ENCODE assay signal across 1 cellular context in genomic region chr1:45512641-45513054, GRCh38.
TF ChIP-seq lines count a peak whose summit lies in the region.

No MANE protein-coding gene starts in this region.

TF ChIP-seq in GM23338, 12 proteins besides CTCF, POLR2A, EP300 and RAD21 (continued from another document):
- no peak for TF ChIP-seq ZNF462 (CRISPR knock-in tag; IDR thresholded peaks at IDR 0.05)
- TF ChIP-seq NANOG (IDR thresholded peaks at IDR 0.05; ENCODE audit: borderline replicate concordance), result no peak
- TF ChIP-seq CREB1 (CRISPR knock-in tag; IDR thresholded peaks at IDR 0.05; ENCODE audit: low read depth), result no peak
- TF ChIP-seq POLR2AphosphoS5 (IDR thresholded peaks at IDR 0.05; ENCODE audit: low read depth), result no peak; the same call in 1 of the 2 replicates
- TF ChIP-seq EZH2 (IDR thresholded peaks at IDR 0.05; ENCODE audit: low read depth, unreplicated experiment), result no peak
- no peak for TF ChIP-seq JUNB (IDR thresholded peaks at IDR 0.05; ENCODE audit: unreplicated experiment)
- no peak for TF ChIP-seq ETS1 (IDR thresholded peaks at IDR 0.05)
- TF ChIP-seq ZNF114 (CRISPR knock-in tag; IDR thresholded peaks at IDR 0.05), result no peak
